9 cellular contexts compared by ENCODE assay signal in genomic region chr5:125835293-125836172, GRCh38.
DNase-seq lines count a peak whose midpoint lies in the region; ATAC-seq and TF ChIP-seq lines count a peak whose summit lies in the region.
"Had no signal": no experiment of that assay in that cellular context is flagged by ENCODE, and none has a peak within 500 bp of the region (broad histone marks: within the 10 kb centered on the region; RNA-seq: fewer than 3 reads in every experiment).

No MANE protein-coding gene starts in this region.

- peak overlapping the region; percentile 70 for H3K4me2 ChIP-seq in hepatocyte
- no peak overlapping the region for H3K4me2 ChIP-seq in smooth muscle cell

- H3K9me2 ChIP-seq in hepatocyte (replicated peaks; ENCODE audit: insufficient read depth) = no peaks in the 10 kb centered on the region

- no peak overlapping the region for H3K9ac ChIP-seq in smooth muscle cell (ENCODE audit: low read depth)

- H2AFZ ChIP-seq in hepatocyte (no peak overlapping the region), smooth muscle cell (ENCODE audit: low read depth) (no peak overlapping the region)

- H3K27ac ChIP-seq in hepatocyte = no peak overlapping the region
- no peak overlapping the region for H3K27ac ChIP-seq in smooth muscle cell (ENCODE audit: low read depth)

- H3K36me3 ChIP-seq in hepatocyte (replicated peaks; ENCODE audit: insufficient read depth, low read depth) = no peaks in the 10 kb centered on the region
- no peaks in the 10 kb centered on the region for H3K36me3 ChIP-seq in smooth muscle cell (ENCODE audit: low read depth)

- DNase-seq in NCI-H524 (lab: John Stamatoyannopoulos, UW) = peak; percentile 40 to 52
- DNase-seq in NCI-H524 treated with DMSO at 0.1 percent for 48 hours (lab: John Stamatoyannopoulos, UW) = no peak
- peak; percentile 47 for DNase-seq in amniotic epithelial cell (ENCODE audit: low read depth)
- DNase-seq in hepatocyte (ENCODE audit: low spot score) = peak; percentile 66
- DNase-seq in smooth muscle cell (lab: John Stamatoyannopoulos, UW; ENCODE audit: unreplicated experiment) = no peak
- no peak for DNase-seq in NCI-H187 (lab: John Stamatoyannopoulos, UW)
- DNase-seq: activated naive CD8-positive, alpha-beta T cell treated with anti-CD3 and anti-CD28 coated beads, Interleukin-2, amount 10 ng/mL, durations not matched to agents 7 days and 5 days had no signal

- WGBS in hepatocyte (ENCODE audit: low lambda C conversion rate, missing lambda C conversion rate) = 39% methylated on average over 10 of the region's 11 CpGs
- 39% methylated on average over 11 of the region's 11 CpGs for WGBS in smooth muscle cell (ENCODE audit: low lambda C conversion rate)

- H3K4me3 ChIP-seq in hepatocyte = no peak overlapping the region
- no peak overlapping the region for H3K4me3 ChIP-seq in smooth muscle cell

- no peaks in the 10 kb centered on the region for H3K27me3 ChIP-seq in hepatocyte
- H3K27me3 ChIP-seq in smooth muscle cell (ENCODE audit: low read depth) = no peaks in the 10 kb centered on the region

- TF ChIP-seq CTCF in hepatocyte (IDR thresholded peaks at IDR 0.05; ENCODE audit: poor library complexity) (peak; percentile 63), smooth muscle cell (IDR thresholded peaks at IDR 0.05; ENCODE audit: borderline replicate concordance, insufficient read depth, poor library complexity, severe bottlenecking) (peak; percentile 65)

- ATAC-seq in HG03175 (IDR thresholded peaks at IDR 0.05; ENCODE audit: unreplicated experiment) (peak; percentile 76), esophagus mucosa (no peak)

- H3K4me1 ChIP-seq in hepatocyte (ENCODE audit: insufficient read depth) (peaks cover 5% of the 10 kb centered on the region), smooth muscle cell (ENCODE audit: low read depth) (peaks cover 4% of the 10 kb centered on the region)

- H4K20me1 ChIP-seq in hepatocyte (ENCODE audit: insufficient read depth, poor library complexity, severe bottlenecking) (no peaks in the 10 kb centered on the region), smooth muscle cell (ENCODE audit: low read depth) (no peaks in the 10 kb centered on the region)

- no peaks in the 10 kb centered on the region for H3F3A ChIP-seq in smooth muscle cell (ENCODE audit: low read depth)

- no peaks in the 10 kb centered on the region for H3K79me2 ChIP-seq in hepatocyte
- no peaks in the 10 kb centered on the region for H3K79me2 ChIP-seq in smooth muscle cell (ENCODE audit: low read depth)

- H3K9me3 ChIP-seq in hepatocyte (ENCODE audit: low read depth) (no peaks in the 10 kb centered on the region), smooth muscle cell (replicated peaks; ENCODE audit: low read depth) (no peaks in the 10 kb centered on the region)

Comparison
In these comparisons a context has a peak if more than half of its experiments do, and no peak if none do; other contexts are left out.
1. DNase-seq: peak in NCI-H524 (2 of 2), amniotic epithelial cell (single experiment) and hepatocyte (single experiment); none in NCI-H524 treated with DMSO at 0.1 percent for 48 hours (single experiment), smooth muscle cell (single experiment) and NCI-H187 (0 of 2).